In the genomic region with DNA sequence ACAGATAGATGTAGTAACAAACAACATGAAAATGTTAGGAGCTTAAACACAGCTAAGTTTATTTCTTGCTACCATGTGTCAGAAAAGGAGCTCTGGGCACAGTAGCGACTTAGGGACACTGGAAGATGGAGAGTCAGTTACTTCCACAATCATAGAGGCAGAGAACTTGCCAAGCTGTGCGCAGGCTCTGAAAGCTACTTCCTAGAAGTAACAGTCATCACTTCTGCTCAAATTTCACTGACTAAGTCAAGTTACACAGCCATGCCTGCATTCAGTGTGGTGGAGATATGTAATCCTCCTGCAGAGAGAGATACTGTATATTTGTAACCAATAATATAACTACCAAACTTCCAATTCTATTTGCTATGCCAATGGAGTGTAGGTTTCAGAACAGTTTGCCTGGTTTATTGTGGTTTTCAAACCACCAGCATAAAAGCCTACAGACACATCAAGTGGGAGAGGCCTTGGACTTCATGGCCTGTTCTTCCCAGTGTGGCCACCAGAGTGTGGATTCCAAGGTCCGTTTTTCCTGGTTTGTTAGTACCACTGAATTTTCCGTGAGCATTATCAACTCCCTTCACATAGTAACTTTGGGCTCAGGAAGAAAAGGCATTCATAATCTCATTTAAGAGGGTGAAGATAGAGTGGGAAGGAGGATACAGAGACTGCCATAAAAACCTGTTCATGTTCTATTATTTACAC, we compare ENCODE assay signal across 1 cellular context.
TF ChIP-seq lines count a peak whose summit lies in the region.

No MANE protein-coding gene starts in this region.

TF ChIP-seq in WTC11, 78 proteins besides CTCF, POLR2A, EP300 and RAD21 (continued from another document):
- TF ChIP-seq STAT6 (CRISPR knock-in tag; conservative IDR thresholded peaks at IDR 0.05; ENCODE audit: low read depth) (no peak), IRF1 (CRISPR knock-in tag; IDR thresholded peaks at IDR 0.05) (no peak), ZNF263 (CRISPR knock-in tag; IDR thresholded peaks at IDR 0.05; ENCODE audit: low read depth) (no peak)
TF ChIP-seq in WTC11: peak in this region for 0.
